ENCODE assay signal across 22 cellular contexts in genomic region chr2:188693111-188693510, GRCh38.
DNase-seq lines count a peak whose midpoint lies in the region; ATAC-seq and TF ChIP-seq lines count a peak whose summit lies in the region.
"Had no signal": no experiment of that assay in that cellular context is flagged by ENCODE, and none has a peak within 500 bp of the region (broad histone marks: within the 10 kb centered on the region; RNA-seq: fewer than 3 reads in every experiment).

No MANE protein-coding gene starts in this region.

- H3K9me2 ChIP-seq in PC-3 (replicated peaks; ENCODE audit: low read length): no peaks in the 10 kb centered on the region

- H3K79me2 ChIP-seq in PC-3 (ENCODE audit: low read length) (no peaks in the 10 kb centered on the region), trophoblast cell (ENCODE audit: control insufficient read depth, insufficient read depth, low read length, poor library complexity) (no peaks in the 10 kb centered on the region)

- no peak overlapping the region for H3K4ac ChIP-seq in trophoblast cell (ENCODE audit: low read depth, low read length)

- H3K9ac ChIP-seq in PC-3 (ENCODE audit: low read length) (no peak overlapping the region), trophoblast cell (ENCODE audit: low read length) (no peak overlapping the region)

- no peak overlapping the region for H2BK5ac ChIP-seq in trophoblast cell (ENCODE audit: low read depth, low read length, poor library complexity)

- H3K27ac ChIP-seq in PC-3 (ENCODE audit: low read length) (no peak overlapping the region), epithelial cell of prostate (no peak overlapping the region), trophoblast cell (ENCODE audit: low read depth, low read length) (no peak overlapping the region)
- H3K27ac ChIP-seq: ascending aorta, gastrocnemius medialis, SJCRH30, stomach had no signal

- DNase-seq in ELF-1 (ENCODE audit: low read depth, low spot score) (peak; percentile 25), PC-3 (peak; percentile 85), epithelial cell of prostate (ENCODE audit: low read depth, low spot score) (peak; percentile 60), trophoblast cell (peak; percentile 44 to 50), germinal center (ENCODE audit: low spot score) (no peak), NCI-H2227 (lab: John Stamatoyannopoulos, UW; ENCODE audit: unreplicated experiment) (no peak)
- DNase-seq: activated CD4-positive, alpha-beta T cell treated with anti-CD3 and anti-CD28 coated beads for 36 hours; DMS79 treated with DMSO at 0.1 percent for 48 hours; gastrocnemius medialis; Karpas-422; left colon; natural killer cell; NCI-H1048; NCI-H187; NCI-H345; NCI-H82; SJCRH30; stomach; T-cell had no signal

- intact Hi-C loops in PC-3 (cut with micrococcal nuclease): no loop called here

- no peaks in the 10 kb centered on the region for H3K9me3 ChIP-seq in PC-3 (ENCODE audit: low read length)
- peaks cover 2% of the 10 kb centered on the region for H3K9me3 ChIP-seq in trophoblast cell (ENCODE audit: insufficient read depth, low read depth, low read length)
- H3K9me3 ChIP-seq: ascending aorta, gastrocnemius medialis, stomach had no signal

- no peak for TF ChIP-seq CTCF in PC-3 (conservative IDR thresholded peaks at IDR 0.05; ENCODE audit: low read depth, low read length)

- no peak overlapping the region for H2AFZ ChIP-seq in PC-3 (ENCODE audit: low read length)
- H2AFZ ChIP-seq in trophoblast cell (ENCODE audit: insufficient read depth, low read length, poor library complexity): no peak overlapping the region

- H3K79me1 ChIP-seq in trophoblast cell (ENCODE audit: low read length): no peaks in the 10 kb centered on the region

- BruUV-seq in PC-3 (replicated peaks; lab: Mats Ljungman, UMichigan): no TSS peak

- H3K23ac ChIP-seq in trophoblast cell (ENCODE audit: low read length): no peak overlapping the region

- H3K4me2 ChIP-seq in PC-3 (ENCODE audit: low read length): peak overlapping the region; percentile 45
- no peak overlapping the region for H3K4me2 ChIP-seq in trophoblast cell (ENCODE audit: low read length)

- no peak overlapping the region for H2BK120ac ChIP-seq in trophoblast cell (ENCODE audit: insufficient read depth, low read length, poor library complexity)

- no CpG with 5 or more reads among the region's 4 CpGs for WGBS in trophoblast cell (ENCODE audit: extremely low coverage, insufficient coverage, insufficient read length)

- H4K91ac ChIP-seq in trophoblast cell (ENCODE audit: low read depth, low read length): no peak overlapping the region

- H3K4me3 ChIP-seq in PC-3 (ENCODE audit: low read length) (no peak overlapping the region), trophoblast cell (ENCODE audit: low read depth, low read length) (peak overlapping the region; percentile 16)
- H3K4me3 ChIP-seq: ascending aorta, gastrocnemius medialis, SJCRH30, stomach had no signal

- H3K4me1 ChIP-seq in PC-3 (ENCODE audit: insufficient read depth, low read length) (peaks cover 26% of the 10 kb centered on the region), trophoblast cell (ENCODE audit: control insufficient read depth in 1 of 2, insufficient read depth in 2 of 2, low read length in 2 of 2) (peaks cover 4 to 5% of the 10 kb centered on the region in 2 experiments)
- H3K4me1 ChIP-seq: ascending aorta, gastrocnemius medialis had no signal

- no peak overlapping the region for H4K12ac ChIP-seq in trophoblast cell (ENCODE audit: low read depth, low read length)

- no peak overlapping the region for H2AK5ac ChIP-seq in trophoblast cell (ENCODE audit: low read length)

- no peaks in the 10 kb centered on the region for H3K36me3 ChIP-seq in PC-3 (ENCODE audit: low read depth, low read length)
- no peaks in the 10 kb centered on the region for H3K36me3 ChIP-seq in trophoblast cell (ENCODE audit: control insufficient read depth in 1 of 2, insufficient read depth in 2 of 2, low read length in 2 of 2)
- H3K36me3 ChIP-seq: ascending aorta, gastrocnemius medialis, SJCRH30, stomach had no signal

- no peak overlapping the region for H2BK12ac ChIP-seq in trophoblast cell (ENCODE audit: low read length)

- POLR2A ChIA-PET in PC-3 (lab: Charles Lee; ENCODE audit: unreplicated experiment): no interaction called here

- H4K20me1 ChIP-seq in PC-3 (ENCODE audit: low read length): no peaks in the 10 kb centered on the region

- H3K27me3 ChIP-seq in PC-3 (ENCODE audit: low read length) (no peaks in the 10 kb centered on the region), trophoblast cell (ENCODE audit: insufficient read depth, low read length) (no peaks in the 10 kb centered on the region)
- H3K27me3 ChIP-seq: ascending aorta, gastrocnemius medialis, SJCRH30, stomach had no signal

- H3K18ac ChIP-seq in trophoblast cell (ENCODE audit: low read length): no peak overlapping the region

- CTCF ChIA-PET in PC-3 (lab: Charles Lee): no interaction called here

- H4K8ac ChIP-seq in trophoblast cell (ENCODE audit: low read depth, low read length): no peak overlapping the region

- ATAC-seq in PC-3 (peak; percentile 98), HG03460 (IDR thresholded peaks at IDR 0.05; ENCODE audit: unreplicated experiment) (no peak)
- ATAC-seq: activated CD4-positive, alpha-beta T cell treated with anti-CD3 and anti-CD28 coated beads for 36 hours; activated T-helper 17 cell treated with anti-CD3 and anti-CD28 coated beads, Interleukin-2, amount 50 U/mL, for 72 hours; gastrocnemius medialis; left colon; natural killer cell; T-cell had no signal

- H3F3A ChIP-seq in PC-3 (ENCODE audit: low read length, unreplicated experiment): no peaks in the 10 kb centered on the region

- H3K14ac ChIP-seq in trophoblast cell (ENCODE audit: low read length): no peak overlapping the region

Comparison
In these comparisons a context has a peak if more than half of its experiments do, and no peak if none do; other contexts are left out.
1. DNase-seq: peak in ELF-1 (single experiment), PC-3 (single experiment), epithelial cell of prostate (single experiment) and trophoblast cell (2 of 2); none in germinal center (single experiment) and NCI-H2227 (single experiment).